Comparison of ENCODE assay signal across 22 cellular contexts in genomic region chr1:91552596-91552995, GRCh38. TPM values are rescaled to one million over a fixed set of nuclear protein-coding genes. Genes with fewer than 3 reads are reported as not detected.
DNase-seq lines count a peak whose midpoint lies in the region; ATAC-seq, FAIRE-seq and TF ChIP-seq lines count a peak whose summit lies in the region.
"Had no signal": no experiment of that assay in that cellular context is flagged by ENCODE, and none has a peak within 500 bp of the region (broad histone marks: within the 10 kb centered on the region; RNA-seq: fewer than 3 reads in every experiment).

No MANE protein-coding gene starts in this region.

- H2AFZ ChIP-seq in GM23338 (peak overlapping the region; percentile 88; the same call in 1 of the 2 replicates), osteoblast (ENCODE audit: low read length) (no peak overlapping the region)

- peaks cover 4% of the 10 kb centered on the region for H3K36me3 Mint-ChIP-seq in activated CD4-positive, alpha-beta T cell treated with anti-CD3 and anti-CD28 coated beads, Interleukin-2, amount 10 ng/mL, durations not matched to agents 24 days and 14 days (ENCODE audit: low read depth)
- peaks cover 25% of the 10 kb centered on the region for H3K36me3 Mint-ChIP-seq in activated CD4-positive, alpha-beta T cell treated with anti-CD3 and anti-CD28 coated beads, Interleukin-2, amount 10 ng/mL, durations not matched to agents 7 days and 5 days (ENCODE audit: low read depth)
- no peaks in the 10 kb centered on the region for H3K36me3 Mint-ChIP-seq in GM23338 (ENCODE audit: low read depth)

- H3K4me3 ChIP-seq in GM23338: no peak overlapping the region
- peak overlapping the region; percentile 21 for H3K4me3 ChIP-seq in adipocyte (ENCODE audit: low read length)
- H3K4me3 ChIP-seq in osteoblast (ENCODE audit: insufficient read depth, low read length): no peak overlapping the region
- H3K4me3 ChIP-seq: BLaER1, heart right ventricle, upper lobe of left lung had no signal

- H3K4me1 Mint-ChIP-seq in activated CD4-positive, alpha-beta T cell treated with anti-CD3 and anti-CD28 coated beads, Interleukin-2, amount 10 ng/mL, durations not matched to agents 24 days and 14 days: peaks cover 89% of the 10 kb centered on the region
- H3K4me1 Mint-ChIP-seq in activated CD4-positive, alpha-beta T cell treated with anti-CD3 and anti-CD28 coated beads, Interleukin-2, amount 10 ng/mL, durations not matched to agents 7 days and 5 days: peaks cover 97% of the 10 kb centered on the region
- peaks cover 9% of the 10 kb centered on the region for H3K4me1 Mint-ChIP-seq in GM23338

- H3K36me3 ChIP-seq in GM23338 (ENCODE audit: insufficient read depth): no peaks in the 10 kb centered on the region
- H3K36me3 ChIP-seq in adipocyte (ENCODE audit: control insufficient read depth, insufficient read depth, low read length, severe bottlenecking): no peaks in the 10 kb centered on the region
- H3K36me3 ChIP-seq in osteoblast (ENCODE audit: insufficient read depth, low read length): no peaks in the 10 kb centered on the region
- H3K36me3 ChIP-seq: BLaER1, heart right ventricle, neutrophil, upper lobe of left lung had no signal

- no peak overlapping the region for H3K9ac ChIP-seq in adipocyte (ENCODE audit: low read length)
- H3K9ac ChIP-seq: BLaER1 had no signal

- H3K79me2 ChIP-seq in GM23338 (replicated peaks; ENCODE audit: insufficient read depth) (no peaks in the 10 kb centered on the region), osteoblast (ENCODE audit: insufficient read depth, low read length) (no peaks in the 10 kb centered on the region)

- H4K20me1 ChIP-seq in GM23338 (replicated peaks; ENCODE audit: insufficient read depth) (no peaks in the 10 kb centered on the region), osteoblast (ENCODE audit: insufficient read depth, low read length) (no peaks in the 10 kb centered on the region)
- H4K20me1 ChIP-seq: BLaER1 had no signal

- no peaks in the 10 kb centered on the region for H3K27me3 ChIP-seq in GM23338 (ENCODE audit: insufficient read depth)
- H3K27me3 ChIP-seq in adipocyte (replicated peaks; ENCODE audit: control insufficient read depth, insufficient read depth, low read length): no peaks in the 10 kb centered on the region
- no peaks in the 10 kb centered on the region for H3K27me3 ChIP-seq in osteoblast (ENCODE audit: insufficient read depth, low read length)
- H3K27me3 ChIP-seq: BLaER1, heart right ventricle, neutrophil, upper lobe of left lung had no signal

- POLR2A ChIA-PET in activated CD4-positive, alpha-beta T cell treated with anti-CD3 and anti-CD28 coated beads, Interleukin-2, amount 10 ng/mL, durations not matched to agents 7 days and 5 days (lab: Charles Lee): no interaction called here

- H3K4me1 ChIP-seq in GM23338 (ENCODE audit: insufficient read depth): no peaks in the 10 kb centered on the region
- peaks cover 38% of the 10 kb centered on the region for H3K4me1 ChIP-seq in adipocyte (ENCODE audit: control insufficient read depth, insufficient read depth, low read length)
- peaks cover 38% of the 10 kb centered on the region for H3K4me1 ChIP-seq in osteoblast (ENCODE audit: insufficient read depth, low read length)

- H3K27ac ChIP-seq in GM23338 (ENCODE audit: low read depth) (no peak overlapping the region), osteoblast (ENCODE audit: low read depth, low read length) (peak overlapping the region; percentile 29)
- H3K27ac ChIP-seq: BLaER1, neutrophil had no signal

- peak overlapping the region; percentile 7 for H3K4me3 Mint-ChIP-seq in activated CD4-positive, alpha-beta T cell treated with anti-CD3 and anti-CD28 coated beads, Interleukin-2, amount 10 ng/mL, durations not matched to agents 24 days and 14 days
- H3K4me3 Mint-ChIP-seq in activated CD4-positive, alpha-beta T cell treated with anti-CD3 and anti-CD28 coated beads, Interleukin-2, amount 10 ng/mL, durations not matched to agents 7 days and 5 days: no peak overlapping the region
- no peak overlapping the region for H3K4me3 Mint-ChIP-seq in GM23338

- H3K27ac Mint-ChIP-seq in activated CD4-positive, alpha-beta T cell treated with anti-CD3 and anti-CD28 coated beads, Interleukin-2, amount 10 ng/mL, durations not matched to agents 24 days and 14 days: no peak overlapping the region
- no peak overlapping the region for H3K27ac Mint-ChIP-seq in activated CD4-positive, alpha-beta T cell treated with anti-CD3 and anti-CD28 coated beads, Interleukin-2, amount 10 ng/mL, durations not matched to agents 7 days and 5 days
- no peak overlapping the region for H3K27ac Mint-ChIP-seq in GM23338

- 0 out of 2 replicates have a peak, but pooled peaks cover 7% of the 10 kb centered on the region for H3K9me2 ChIP-seq in GM23338 (ENCODE audit: insufficient read depth)

- peak; percentile 49 for ATAC-seq in GM23338
- no peak for ATAC-seq in GM18861 (IDR thresholded peaks at IDR 0.05; ENCODE audit: unreplicated experiment)
- ATAC-seq: SK-N-SH treated with all-trans-retinoic acid at 6 μM for 48 hours had no signal

- no peak for DNase-seq in activated CD4-positive, alpha-beta T cell treated with anti-CD3 and anti-CD28 coated beads, Interleukin-2, amount 10 ng/mL, durations not matched to agents 24 days and 14 days
- DNase-seq in activated CD4-positive, alpha-beta T cell treated with anti-CD3 and anti-CD28 coated beads, Interleukin-2, amount 10 ng/mL, durations not matched to agents 7 days and 5 days: no peak
- DNase-seq in GM23338 (ENCODE audit: low spot score) (no peak), adipocyte (ENCODE audit: low read depth) (no peak), osteoblast (ENCODE audit: insufficient read length, low spot score, missing footprints) (no peak), UCSD-AML1 (lab: John Stamatoyannopoulos, UW; ENCODE audit: unreplicated experiment) (no peak), urothelium cell line (ENCODE audit: low spot score) (no peak)
- DNase-seq: activated CD4-positive, alpha-beta T cell treated with anti-CD3 and anti-CD28 coated beads, Interleukin-2, amount 50 U/mL, for 1 hour; cortex of kidney; DMS 273 treated with DMSO at 0.1 percent for 48 hours; heart right ventricle; left ventricle myocardium superior; NCI-H1417; NCI-H524 treated with DMSO at 0.1 percent for 48 hours; stimulated activated CD4-positive, alpha-beta T cell treated with anti-CD3 and anti-CD28 coated beads, Interleukin-4, amount 100 ng/mL, for 1 hour had no signal

- H3K9me3 Mint-ChIP-seq in activated CD4-positive, alpha-beta T cell treated with anti-CD3 and anti-CD28 coated beads, Interleukin-2, amount 10 ng/mL, durations not matched to agents 24 days and 14 days: peaks cover 4% of the 10 kb centered on the region
- H3K9me3 Mint-ChIP-seq in activated CD4-positive, alpha-beta T cell treated with anti-CD3 and anti-CD28 coated beads, Interleukin-2, amount 10 ng/mL, durations not matched to agents 7 days and 5 days: peaks cover 13% of the 10 kb centered on the region
- no peaks in the 10 kb centered on the region; the same call in 2 of the 3 replicates for H3K9me3 Mint-ChIP-seq in GM23338

- no peak overlapping the region for H3K4me2 ChIP-seq in GM23338
- H3K4me2 ChIP-seq in osteoblast (ENCODE audit: insufficient read depth, low read length): no peak overlapping the region
- H3K4me2 ChIP-seq: BLaER1 had no signal

- H3K9me3 ChIP-seq in adipocyte (ENCODE audit: control insufficient read depth, low read length) (no peaks in the 10 kb centered on the region), osteoblast (ENCODE audit: low read depth, low read length) (no peaks in the 10 kb centered on the region)
- H3K9me3 ChIP-seq: BLaER1, heart right ventricle, neutrophil, upper lobe of left lung had no signal

- intact Hi-C loops in activated CD4-positive, alpha-beta T cell treated with anti-CD3 and anti-CD28 coated beads, Interleukin-2, amount 10 ng/mL, durations not matched to agents 24 days and 14 days (cut with micrococcal nuclease): loop anchor here (10.0 kb wide), 2 partner anchors 982 to 1032 kb away; no protein-coding TSS in a partner anchor

- no peaks in the 10 kb centered on the region for H3K27me3 Mint-ChIP-seq in activated CD4-positive, alpha-beta T cell treated with anti-CD3 and anti-CD28 coated beads, Interleukin-2, amount 10 ng/mL, durations not matched to agents 24 days and 14 days
- no peaks in the 10 kb centered on the region for H3K27me3 Mint-ChIP-seq in activated CD4-positive, alpha-beta T cell treated with anti-CD3 and anti-CD28 coated beads, Interleukin-2, amount 10 ng/mL, durations not matched to agents 7 days and 5 days
- H3K27me3 Mint-ChIP-seq in GM23338 (ENCODE audit: insufficient read depth, low read depth, poor library complexity): peaks cover 8% of the 10 kb centered on the region

- no peak for FAIRE-seq in urothelium cell line (lab: Jason Lieb, UNC)
- FAIRE-seq: A204.1, GM18507 had no signal

- TF ChIP-seq CTCF in GM23338 (conservative IDR thresholded peaks at IDR 0.05; ENCODE audit: low read depth in 2 of 2): no peak
- no peak for TF ChIP-seq CTCF in osteoblast (IDR thresholded peaks at IDR 0.05; ENCODE audit: extremely low read depth, low read depth, low read length)

- CTCF ChIA-PET in activated CD4-positive, alpha-beta T cell treated with anti-CD3 and anti-CD28 coated beads, Interleukin-2, amount 10 ng/mL, durations not matched to agents 7 days and 5 days (lab: Charles Lee): interaction anchor here (1.0 to 1.3 kb wide), 2 partner anchors 10 to 20 kb away, joined by 4 to 5 read pairs; no protein-coding TSS in a partner anchor

- no peaks in the 10 kb centered on the region for H3F3A ChIP-seq in GM23338 (replicated peaks; ENCODE audit: low read depth)

TF ChIP-seq in GM23338, 12 proteins besides CTCF, POLR2A, EP300 and RAD21:
- no peak for TF ChIP-seq ZNF114 (CRISPR knock-in tag; IDR thresholded peaks at IDR 0.05)
- TF ChIP-seq NANOG (IDR thresholded peaks at IDR 0.05; ENCODE audit: borderline replicate concordance): no peak
- no peak for TF ChIP-seq JUNB (IDR thresholded peaks at IDR 0.05; ENCODE audit: unreplicated experiment)
- TF ChIP-seq ZNF331 (CRISPR knock-in tag; IDR thresholded peaks at IDR 0.05; ENCODE audit: low read depth): no peak
TF ChIP-seq in GM23338: peak in this region for 0.

RNA-seq across cellular contexts. Expression of gene CDC7, which starts 51.9 kb away (rescaled TPM):
- 21.4 and 22.3 TPM in 2 replicates for total RNA-seq in activated CD4-positive, alpha-beta T cell treated with anti-CD3 and anti-CD28 coated beads, Interleukin-2, amount 10 ng/mL, durations not matched to agents 24 days and 14 days
- 10 to 100 TPM; 31.4 to 34.7 TPM for total RNA-seq in activated CD4-positive, alpha-beta T cell treated with anti-CD3 and anti-CD28 coated beads, Interleukin-2, amount 10 ng/mL, durations not matched to agents 7 days and 5 days
- total RNA-seq in GM23338 (2014; rRNA removed; shearing (Covaris generic)): 43.3 and 44.0 TPM in 2 replicates
- 19.0 and 26.6 TPM in 2 replicates for polyA plus RNA-seq in GM23338 (2016; fragmentation: Nextera tagmentation; extraction: Ambion mirVana)
- 2.9 and 3.3 TPM in 2 replicates for total RNA-seq in osteoblast
